18 cellular contexts compared by ENCODE assay signal in the genomic region with DNA sequence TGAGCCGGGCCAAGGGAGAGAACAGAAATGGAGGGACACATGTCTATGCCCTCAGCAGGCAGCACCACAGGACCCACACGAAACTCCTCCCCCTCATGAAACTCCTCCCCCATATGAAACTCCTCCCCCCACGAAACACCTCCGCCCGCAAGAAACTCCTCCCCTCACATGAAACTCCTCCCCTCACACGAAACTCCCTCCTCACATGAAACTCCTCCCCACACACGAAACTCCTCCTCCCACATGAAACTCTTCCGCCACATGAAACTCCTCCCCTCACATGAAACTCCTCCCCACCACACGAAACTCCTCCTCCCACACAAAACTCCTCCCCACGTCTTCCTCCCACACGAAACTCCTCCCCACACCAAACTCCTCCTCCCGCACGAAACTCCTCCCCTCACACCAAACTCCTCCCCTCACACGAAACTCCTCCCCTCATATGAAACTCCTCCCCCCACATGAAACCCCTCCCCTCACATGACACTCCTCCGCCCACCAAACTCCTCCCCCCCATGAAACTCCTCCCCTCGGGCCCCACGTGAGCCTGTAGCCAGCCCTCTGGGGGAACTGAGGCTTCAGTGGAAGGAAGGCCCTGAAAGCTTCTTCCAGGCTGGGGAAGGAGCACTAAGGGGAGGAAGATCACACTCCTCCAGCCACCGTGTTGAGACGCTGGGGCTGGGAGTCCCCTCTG. TPM values are rescaled to one million over a fixed set of nuclear protein-coding genes. Genes with fewer than 3 reads are reported as not detected.
DNase-seq lines count a peak whose midpoint lies in the region; ATAC-seq, FAIRE-seq and TF ChIP-seq lines count a peak whose summit lies in the region.
"Had no signal": no experiment of that assay in that cellular context is flagged by ENCODE, and none has a peak within 500 bp of the region (broad histone marks: within the 10 kb centered on the region; RNA-seq: fewer than 3 reads in every experiment).

No MANE protein-coding gene starts in this region.

- DNase-seq in A549 (ENCODE audit: low read depth in 1 of 2, low spot score in 1 of 2) (peak; percentile 25 to 73), IMR-90 (no peak), putamen (ENCODE audit: low spot score) (no peak), anterior cingulate cortex (lab: John Stamatoyannopoulos, UW) (no peak), kidney glomerular epithelial cell (lab: John Stamatoyannopoulos, UW) (no peak)
- no peak for DNase-seq in CD8-positive, alpha-beta T cell
- peak; percentile 8 for DNase-seq in activated CD8-positive, alpha-beta T cell treated with anti-CD3 and anti-CD28 coated beads for 36 hours
- DNase-seq: activated CD4-positive, CD25-positive, alpha-beta regulatory T cell; activated naive CD4-positive, alpha-beta T cell treated with anti-CD3 and anti-CD28 coated beads, Interleukin-2, amount 50 U/mL, for 16 hours; AML-193; gastrocnemius medialis; GOT3; left ventricle myocardium inferior; MV-4-11; NCI-H2107; stimulated activated CD4-positive, alpha-beta T cell treated with anti-CD3 and anti-CD28 coated beads, Interleukin-4, amount 100 ng/mL, for 4 hours had no signal

- H2BK20ac ChIP-seq in IMR-90 (ENCODE audit: low read depth, low read length) = no peak overlapping the region

- H2BK15ac ChIP-seq in IMR-90 (ENCODE audit: low read depth, low read length) = no peak overlapping the region

- no peak for TF ChIP-seq POLR2A in A549 (IDR thresholded peaks at IDR 0.05; ENCODE audit: low read length)
- TF ChIP-seq POLR2A in IMR-90 (IDR thresholded peaks at IDR 0.05; ENCODE audit: low read depth, low read length) = no peak

- H3K27ac ChIP-seq in A549 = no peak overlapping the region
- H3K27ac ChIP-seq in CD8-positive, alpha-beta T cell (ENCODE audit: low read depth, low read length) = no peak overlapping the region
- no peak overlapping the region for H3K27ac ChIP-seq in IMR-90 (ENCODE audit: insufficient read depth, low read length)
- H3K27ac ChIP-seq: colonic mucosa, gastrocnemius medialis, left ventricle myocardium inferior had no signal

- no peaks in the 10 kb centered on the region for H4K20me1 ChIP-seq in IMR-90 (ENCODE audit: insufficient read depth, low read length)

- no TSS peak for BruUV-seq in IMR-90 (replicated peaks; lab: Mats Ljungman, UMichigan)

- no peak overlapping the region for H4K91ac ChIP-seq in IMR-90 (ENCODE audit: insufficient read depth, low read depth, low read length)

- intact Hi-C loops in CD8-positive, alpha-beta T cell (cut with DNase I, micrococcal nuclease) = no loop called here
- intact Hi-C loops in IMR-90 (cut with micrococcal nuclease) = no loop called here
- intact Hi-C loops in activated CD8-positive, alpha-beta T cell treated with anti-CD3 and anti-CD28 coated beads for 36 hours (cut with micrococcal nuclease) = no loop called here

- 14% methylated on average over 13 of the region's 19 CpGs for WGBS in A549 (ENCODE audit: missing lambda C conversion rate)
- 76 to 100% methylated on average over 8 to 9 of the region's 19 CpGs for WGBS in IMR-90 (ENCODE audit: extremely low coverage in 2 of 2, insufficient read length in 1 of 2), 2 experiments

- H2BK120ac ChIP-seq in IMR-90 (ENCODE audit: low read depth, low read length) = no peak overlapping the region

- H3K4me2 ChIP-seq in A549 (no peak overlapping the region), IMR-90 (ENCODE audit: low read depth, low read length) (no peak overlapping the region)

- no peaks in the 10 kb centered on the region for H3K4me1 Mint-ChIP-seq in CD8-positive, alpha-beta T cell (ENCODE audit: low read depth)
- no peaks in the 10 kb centered on the region for H3K4me1 Mint-ChIP-seq in activated CD8-positive, alpha-beta T cell treated with anti-CD3 and anti-CD28 coated beads for 36 hours (ENCODE audit: low read depth)

- TF ChIP-seq RAD21 in A549 (conservative IDR thresholded peaks at IDR 0.05 in 1 of 2, IDR thresholded peaks at IDR 0.05 in 1 of 2) = no peak
- no peak for TF ChIP-seq RAD21 in IMR-90 (IDR thresholded peaks at IDR 0.05; ENCODE audit: low read length)

- H2AK9ac ChIP-seq in IMR-90 (replicated peaks; ENCODE audit: low read depth, low read length, poor library complexity) = peak overlapping the region; percentile 24

- H3K9me3 Mint-ChIP-seq in CD8-positive, alpha-beta T cell = no peaks in the 10 kb centered on the region
- H3K9me3 Mint-ChIP-seq in activated CD8-positive, alpha-beta T cell treated with anti-CD3 and anti-CD28 coated beads for 36 hours = no peaks in the 10 kb centered on the region

- H3K27ac Mint-ChIP-seq in CD8-positive, alpha-beta T cell = no peak overlapping the region
- H3K27ac Mint-ChIP-seq in activated CD8-positive, alpha-beta T cell treated with anti-CD3 and anti-CD28 coated beads for 36 hours = no peak overlapping the region

- H3K36me3 Mint-ChIP-seq in CD8-positive, alpha-beta T cell = no peaks in the 10 kb centered on the region
- no peaks in the 10 kb centered on the region for H3K36me3 Mint-ChIP-seq in activated CD8-positive, alpha-beta T cell treated with anti-CD3 and anti-CD28 coated beads for 36 hours (ENCODE audit: low read depth)

- H3K23ac ChIP-seq in IMR-90 (ENCODE audit: low read depth, low read length) = no peak overlapping the region

- no peak overlapping the region for H2AK5ac ChIP-seq in IMR-90 (ENCODE audit: low read depth, low read length)

- no peaks in the 10 kb centered on the region for H3K36me3 ChIP-seq in CD8-positive, alpha-beta T cell (ENCODE audit: insufficient read depth, low read length)
- no peaks in the 10 kb centered on the region for H3K36me3 ChIP-seq in IMR-90 (ENCODE audit: control insufficient read depth, insufficient read depth, low read length)
- H3K36me3 ChIP-seq: colonic mucosa, gastrocnemius medialis, left ventricle myocardium inferior had no signal

- peak in 1 of 2 experiments; percentile 37; a peak in 4 of 6 replicates for ATAC-seq in A549
- ATAC-seq in CD8-positive, alpha-beta T cell = peak; percentile 38
- ATAC-seq in IMR-90 (ENCODE audit: low read depth) = no peak
- ATAC-seq in activated CD8-positive, alpha-beta T cell treated with anti-CD3 and anti-CD28 coated beads for 36 hours = peak; percentile 64
- ATAC-seq: gastrocnemius medialis had no signal

- POLR2A ChIA-PET in A549 (lab: Yijun Ruan, JAX) = no interaction called here
- POLR2A ChIA-PET in CD8-positive, alpha-beta T cell (lab: Charles Lee) = no interaction called here
- POLR2A ChIA-PET in IMR-90 (lab: Charles Lee; ENCODE audit: unreplicated experiment) = no interaction called here
- POLR2A ChIA-PET in activated CD8-positive, alpha-beta T cell treated with anti-CD3 and anti-CD28 coated beads for 36 hours (lab: Charles Lee) = no interaction called here

- H3K9me3 ChIP-seq in A549 (no peaks in the 10 kb centered on the region), IMR-90 (ENCODE audit: control insufficient read depth, insufficient read depth, low read length) (no peaks in the 10 kb centered on the region; the same call in 1 of the 2 replicates)
- no peaks in the 10 kb centered on the region for H3K9me3 ChIP-seq in CD8-positive, alpha-beta T cell (ENCODE audit: low read length)
- H3K9me3 ChIP-seq: colonic mucosa, gastrocnemius medialis had no signal

- H4K5ac ChIP-seq in IMR-90 (ENCODE audit: low read depth, low read length) = no peak overlapping the region

- H3K27me3 ChIP-seq in CD8-positive, alpha-beta T cell (ENCODE audit: insufficient read depth, low read length) = no peaks in the 10 kb centered on the region
- H3K27me3 ChIP-seq in IMR-90 (ENCODE audit: control insufficient read depth, insufficient read depth, low read length) = peaks cover 5% of the 10 kb centered on the region; the same call in 1 of the 2 replicates

- no peak overlapping the region for H2AFZ ChIP-seq in IMR-90 (replicated peaks; ENCODE audit: low read length, poor library complexity)

- H3K79me1 ChIP-seq in IMR-90 (ENCODE audit: low read depth in 1 of 2, low read length in 2 of 2) = no peaks in the 10 kb centered on the region

- no peak overlapping the region for H3K14ac ChIP-seq in IMR-90 (replicated peaks; ENCODE audit: low read depth, low read length)

- H3K9ac ChIP-seq in IMR-90 (ENCODE audit: low read depth, low read length) = no peak overlapping the region

- no peak overlapping the region for H3K4ac ChIP-seq in IMR-90 (ENCODE audit: low read depth, low read length)

- no peak overlapping the region for H2BK5ac ChIP-seq in IMR-90 (ENCODE audit: low read depth, low read length, poor library complexity, severe bottlenecking)

- no peak for TF ChIP-seq EP300 in A549 (IDR thresholded peaks at IDR 0.05)

- CTCF ChIA-PET in A549 (lab: Yijun Ruan, JAX) = interaction anchor here (1.0 to 7.5 kb wide), 2 partner anchors 15 to 16 kb away, joined by 4 to 54 read pairs; a partner anchor contains a TSS
- CTCF ChIA-PET in CD8-positive, alpha-beta T cell (lab: Charles Lee) = no interaction called here
- CTCF ChIA-PET in IMR-90 (lab: Yijun Ruan, JAX) = no interaction called here
- CTCF ChIA-PET in activated CD8-positive, alpha-beta T cell treated with anti-CD3 and anti-CD28 coated beads for 36 hours (lab: Charles Lee) = no interaction called here

- H3K18ac ChIP-seq in IMR-90 (ENCODE audit: low read depth, low read length) = no peak overlapping the region

- H3K4me3 ChIP-seq in A549 (no peak overlapping the region), IMR-90 (ENCODE audit: insufficient read depth, low read depth, low read length) (no peak overlapping the region)
- no peak overlapping the region for H3K4me3 ChIP-seq in CD8-positive, alpha-beta T cell (ENCODE audit: low read depth, low read length)
- H3K4me3 ChIP-seq: colonic mucosa, gastrocnemius medialis, left ventricle myocardium inferior had no signal

- no peak overlapping the region for H4K8ac ChIP-seq in IMR-90 (ENCODE audit: low read depth in 2 of 2, low read length in 2 of 2)

- TF ChIP-seq CTCF in A549 (IDR thresholded peaks at IDR 0.05) (no peak), IMR-90 (conservative IDR thresholded peaks at IDR 0.05; ENCODE audit: low read depth, low read length) (no peak)
- TF ChIP-seq CTCF in CD8-positive, alpha-beta T cell (IDR thresholded peaks at IDR 0.05) = no peak
- TF ChIP-seq CTCF in activated CD8-positive, alpha-beta T cell treated with anti-CD3 and anti-CD28 coated beads for 36 hours (IDR thresholded peaks at IDR 0.05) = no peak

- no peaks in the 10 kb centered on the region for H3K9me1 ChIP-seq in IMR-90 (ENCODE audit: insufficient read depth, low read length)

- dilution Hi-C loops in IMR-90 (cut with HindIII; ENCODE audit: low sequenced_read_pairs, unreplicated experiment) = no loop called here

- FAIRE-seq in A549 (lab: Jason Lieb, UNC) = no peak
- FAIRE-seq: endothelial cell of umbilical vein had no signal

- H3K27me3 Mint-ChIP-seq in CD8-positive, alpha-beta T cell (ENCODE audit: low read depth) = no peaks in the 10 kb centered on the region
- H3K27me3 Mint-ChIP-seq in activated CD8-positive, alpha-beta T cell treated with anti-CD3 and anti-CD28 coated beads for 36 hours = no peaks in the 10 kb centered on the region

- H3K4me3 Mint-ChIP-seq in CD8-positive, alpha-beta T cell = no peak overlapping the region
- no peak overlapping the region for H3K4me3 Mint-ChIP-seq in activated CD8-positive, alpha-beta T cell treated with anti-CD3 and anti-CD28 coated beads for 36 hours

- in situ Hi-C loops in IMR-90 (cut with MboI; ENCODE audit: low sequenced_read_pairs) = no loop called here

- H3K4me1 ChIP-seq in A549 (peaks cover 16% of the 10 kb centered on the region; the same call in 2 of the 3 replicates), IMR-90 (ENCODE audit: control insufficient read depth, insufficient read depth, low read length) (no peaks in the 10 kb centered on the region)
- no peaks in the 10 kb centered on the region for H3K4me1 ChIP-seq in CD8-positive, alpha-beta T cell (ENCODE audit: insufficient read depth, low read length)
- H3K4me1 ChIP-seq: colonic mucosa, gastrocnemius medialis had no signal

- H3K56ac ChIP-seq in IMR-90 (ENCODE audit: extremely low read depth, insufficient read depth, low read length) = no peak overlapping the region

RNA-seq across cellular contexts. Expression of a gene that starts 15.2 kb away (rescaled TPM):
- polyA plus RNA-seq in A549 (2011; rRNA removed) = 1.9 and 2.6 TPM in 2 replicates
- 6.4 and 10.0 TPM in 2 replicates for polyA plus RNA-seq in A549 (2012; cell fraction: cytosol; rRNA removed)
- 13.6 and 23.4 TPM in 2 replicates for polyA plus RNA-seq in A549 (2012; cell fraction: nucleus; rRNA removed)
- polyA plus RNA-seq in A549 (2017; fragmentation: RNase III; extraction: RNeasy Plus Mini Kit Qiagen cat#74134 plus additional on column Dnase treatment) = 4.0 to 4.8 TPM (median 4.1 TPM) in 3 replicates
- 2.4 and 3.4 TPM in 2 replicates for polyA minus RNA-seq in A549 (2011; rRNA and poly(A)+ RNA removed)
- total RNA-seq in CD8-positive, alpha-beta T cell = not detected
- total RNA-seq in IMR-90 (2012; rRNA removed) = under 0.01 and 0.28 TPM in 2 replicates
- 0.14 and 0.36 TPM in 2 replicates for polyA plus RNA-seq in IMR-90 (2012; rRNA removed)
- polyA plus RNA-seq in IMR-90 (2012; cell fraction: cytosol; rRNA removed) = 0.10 and 0.22 TPM in 2 replicates
- polyA plus RNA-seq in IMR-90 (2012; cell fraction: nucleus; rRNA removed; ENCODE audit: low replicate concordance) = 0.18 and 0.37 TPM in 2 replicates
- under 1 TPM in 1 of 2 experiments, not detected in 1; 0.27 TPM for total RNA-seq in activated CD8-positive, alpha-beta T cell treated with anti-CD3 and anti-CD28 coated beads for 36 hours

Comparison
In these comparisons a context has a peak if more than half of its experiments do, and no peak if none do; other contexts are left out.
1. DNase-seq: peak in A549 (2 of 2) and activated CD8-positive, alpha-beta T cell treated with anti-CD3 and anti-CD28 coated beads for 36 hours (single experiment); none in CD8-positive, alpha-beta T cell (0 of 7), IMR-90 (single experiment), putamen (single experiment), anterior cingulate cortex (0 of 58) and kidney glomerular epithelial cell (single experiment).